ENCODE assay signal across 9 cellular contexts in genomic region chr18:23422751-23423418, GRCh38. TPM values are rescaled to one million over a fixed set of nuclear protein-coding genes. Genes with fewer than 3 reads are reported as not detected.
A peak's percentile ranks its signal among the peaks of the same experiment; 100 is the strongest.
DNase-seq lines count a peak whose midpoint lies in the region; ATAC-seq, FAIRE-seq and TF ChIP-seq lines count a peak whose summit lies in the region.
"Had no signal": no experiment of that assay in that cellular context is flagged by ENCODE, and none has a peak within 500 bp of the region (broad histone marks: within the 10 kb centered on the region; RNA-seq: fewer than 3 reads in every experiment).

No MANE protein-coding gene starts in this region.

- intact Hi-C loops in left ventricle myocardium superior (cut with micrococcal nuclease) = no loop called here
- intact Hi-C loops in CD4-positive, alpha-beta T cell (cut with DNase I, micrococcal nuclease) = no loop called here
- intact Hi-C loops in testis (cut with DNase I; ENCODE audit: low total_unique reads) = no loop called here

- H3K27me3 Mint-ChIP-seq in CD4-positive, alpha-beta T cell = no peaks in the 10 kb centered on the region
- H3K27me3 Mint-ChIP-seq: naive thymus-derived CD8-positive, alpha-beta T cell had no signal

- peak; percentile 96 for FAIRE-seq in GM12892 (lab: Jason Lieb, UNC)

- H3K36me3 ChIP-seq in testis (ENCODE audit: low read depth, missing control alignments) = no peaks in the 10 kb centered on the region

- no peaks in the 10 kb centered on the region for H3K4me1 ChIP-seq in testis

- H3K27ac ChIP-seq in CD4-positive, alpha-beta T cell (ENCODE audit: low read depth, low read length) = no peak overlapping the region
- H3K27ac ChIP-seq in testis = no peak overlapping the region

- CTCF ChIA-PET in CD4-positive, alpha-beta T cell (lab: Charles Lee) = no interaction called here

- no peaks in the 10 kb centered on the region for H3K9me3 Mint-ChIP-seq in CD4-positive, alpha-beta T cell

- no peak overlapping the region for H3K4me3 Mint-ChIP-seq in CD4-positive, alpha-beta T cell

- no peak overlapping the region for H3K4me3 ChIP-seq in testis

- no peaks in the 10 kb centered on the region for H3K36me3 Mint-ChIP-seq in CD4-positive, alpha-beta T cell (ENCODE audit: low read depth)

- H3K4me1 Mint-ChIP-seq in CD4-positive, alpha-beta T cell (ENCODE audit: low read depth) = no peaks in the 10 kb centered on the region

- POLR2A ChIA-PET in CD4-positive, alpha-beta T cell (lab: Charles Lee) = no interaction called here

- no peak for TF ChIP-seq POLR2A in GM12892 (IDR thresholded peaks at IDR 0.05; ENCODE audit: low read depth, low read length)
- no peak for TF ChIP-seq POLR2A in testis (IDR thresholded peaks at IDR 0.05)

- no peak overlapping the region for H3K27ac Mint-ChIP-seq in CD4-positive, alpha-beta T cell

- no peaks in the 10 kb centered on the region for H3K27me3 ChIP-seq in CD4-positive, alpha-beta T cell (ENCODE audit: control insufficient read depth, insufficient read depth, low read length)
- no peaks in the 10 kb centered on the region for H3K27me3 ChIP-seq in testis

- peak; percentile 32 for DNase-seq in GM12892 (ENCODE audit: insufficient read length)
- peak; percentile 39 for DNase-seq in HPDE6-E6E7 (ENCODE audit: extremely low spot score)
- peak; percentile 43 for DNase-seq in SKM-1 (lab: John Stamatoyannopoulos, UW; ENCODE audit: unreplicated experiment)
- DNase-seq in left ventricle myocardium superior = peak; percentile 56
- no peak for DNase-seq in islet precursor cell
- DNase-seq in CD4-positive, alpha-beta T cell = no peak
- DNase-seq in testis = no peak

- no peaks in the 10 kb centered on the region for H3K9me3 ChIP-seq in CD4-positive, alpha-beta T cell (ENCODE audit: control insufficient read depth, low read length)
- H3K9me3 ChIP-seq in testis = no peaks in the 10 kb centered on the region

- 80 to 94% methylated on average over 4 of the region's 4 CpGs for WGBS in testis, 2 donors

- ATAC-seq in GM21619 (IDR thresholded peaks at IDR 0.05; ENCODE audit: unreplicated experiment) (peak; percentile 90), left ventricle myocardium superior (peak; percentile 57)
- no peak for ATAC-seq in CD4-positive, alpha-beta T cell (ENCODE audit: poor library complexity)
- ATAC-seq: naive thymus-derived CD8-positive, alpha-beta T cell had no signal

- TF ChIP-seq CTCF in CD4-positive, alpha-beta T cell (IDR thresholded peaks at IDR 0.05) = no peak
- TF ChIP-seq CTCF in testis (IDR thresholded peaks at IDR 0.05) = no peak

RNA-seq across cellular contexts. Expression of gene RIOK3, which starts 30.2 kb away (rescaled TPM):
- polyA plus RNA-seq in GM12892 (2012; ENCODE audit: missing spikeins) = 65.7 TPM
- total RNA-seq in left ventricle myocardium superior (54.8 TPM), testis (10 to 100 TPM; 41.7 to 68.7 TPM)
- total RNA-seq in CD4-positive, alpha-beta T cell = 100 to 1,000 TPM; 151 to 153 TPM
- polyA plus RNA-seq in testis (ENCODE audit: insufficient read depth, low read depth, low replicate concordance) = 76.8 TPM

Comparison
In these comparisons a context has a peak if more than half of its experiments do, and no peak if none do; other contexts are left out.
1. DNase-seq: peak in GM12892 (single experiment), HPDE6-E6E7 (single experiment), SKM-1 (single experiment) and left ventricle myocardium superior (single experiment); none in islet precursor cell (single experiment), CD4-positive, alpha-beta T cell (0 of 10) and testis (single experiment).